In genomic region chr17:29664743-29665479, GRCh38 we compare ENCODE assay signal across 11 cellular contexts. TPM values are rescaled to one million over a fixed set of nuclear protein-coding genes. Genes with fewer than 3 reads are reported as not detected.
A peak's percentile ranks its signal among the peaks of the same experiment; 100 is the strongest.
DNase-seq lines count a peak whose midpoint lies in the region; ATAC-seq and TF ChIP-seq lines count a peak whose summit lies in the region.
"Had no signal": no experiment of that assay in that cellular context is flagged by ENCODE, and none has a peak within 500 bp of the region (broad histone marks: within the 10 kb centered on the region; RNA-seq: fewer than 3 reads in every experiment).

No MANE protein-coding gene starts in this region.

- no peak overlapping the region for H2AFZ ChIP-seq in OCI-LY3 (ENCODE audit: low read depth, low read length)

- H3K4me3 Mint-ChIP-seq in effector memory CD8-positive, alpha-beta T cell, result no peak overlapping the region
- H3K4me3 Mint-ChIP-seq: central memory CD8-positive, alpha-beta T cell had no signal

- no peak for TF ChIP-seq CTCF in OCI-LY3 (IDR thresholded peaks at IDR 0.05; ENCODE audit: low read depth, low read length)

- H3K27me3 ChIP-seq in OCI-LY3 (ENCODE audit: low read depth, low read length), result no peaks in the 10 kb centered on the region
- H3K27me3 ChIP-seq in skeletal muscle tissue (ENCODE audit: control insufficient read depth in 3 of 3, insufficient read depth in 3 of 3, low read length in 3 of 3), result no peaks in the 10 kb centered on the region

- H3K27ac ChIP-seq in OCI-LY3 (ENCODE audit: low read length) (peak overlapping the region; percentile 78), skeletal muscle tissue (ENCODE audit: low read depth, low read length) (peak overlapping the region; percentile 90)

- peak overlapping the region; percentile 38 to 49 for H3K27ac Mint-ChIP-seq in effector memory CD8-positive, alpha-beta T cell

- peaks cover 0 to 5% of the 10 kb centered on the region in 2 donors for H3K4me1 Mint-ChIP-seq in effector memory CD8-positive, alpha-beta T cell (ENCODE audit: low read depth in 2 of 2)

- no peaks in the 10 kb centered on the region for H4K20me1 ChIP-seq in OCI-LY3 (ENCODE audit: insufficient read depth, low read length)

- H3K4me2 ChIP-seq in OCI-LY3 (ENCODE audit: low read length), result peak overlapping the region; percentile 61

- H3K4me3 ChIP-seq in OCI-LY3 (ENCODE audit: low read length), result 0 out of 2 replicates have a peak overlapping the region, but pooled peaks have one; percentile 13
- no peak overlapping the region for H3K4me3 ChIP-seq in skeletal muscle tissue (ENCODE audit: low read length in 3 of 3)

- no peaks in the 10 kb centered on the region for H3K79me2 ChIP-seq in OCI-LY3 (ENCODE audit: low read length)

- no peaks in the 10 kb centered on the region for H3K9me3 ChIP-seq in OCI-LY3 (ENCODE audit: insufficient read depth, low read length)
- no peaks in the 10 kb centered on the region for H3K9me3 ChIP-seq in skeletal muscle tissue (ENCODE audit: control insufficient read depth in 3 of 3, low read length in 3 of 3)

- H3K9ac ChIP-seq in OCI-LY3 (ENCODE audit: low read length) (peak overlapping the region; percentile 16; the same call in 1 of the 2 replicates), skeletal muscle tissue (ENCODE audit: low read depth in 1 of 3, low read length in 3 of 3) (no peak overlapping the region)

- DNase-seq in SIG-M5 treated with dmso at 0.1 percent for 504 hours (lab: John Stamatoyannopoulos, UW; ENCODE audit: unreplicated experiment), result peak; percentile 11
- no peak for DNase-seq in SIG-M5 (lab: John Stamatoyannopoulos, UW)
- DNase-seq in effector memory CD8-positive, alpha-beta T cell, result no peak
- DNase-seq in occipital lobe (lab: John Stamatoyannopoulos, UW), result no peak
- no peak for DNase-seq in iPS-NIHi11 (ENCODE audit: low spot score)
- no peak for DNase-seq in NCI-H1092 (lab: John Stamatoyannopoulos, UW)
- DNase-seq: mesendoderm, NCI-H1436 had no signal

- H3K36me3 Mint-ChIP-seq in effector memory CD8-positive, alpha-beta T cell (ENCODE audit: insufficient read depth), result peaks cover 65% of the 10 kb centered on the region

- H3K27me3 Mint-ChIP-seq in effector memory CD8-positive, alpha-beta T cell, result no peaks in the 10 kb centered on the region
- H3K27me3 Mint-ChIP-seq: central memory CD8-positive, alpha-beta T cell had no signal

- H3K4me1 ChIP-seq in OCI-LY3 (ENCODE audit: low read length), result peaks cover 22% of the 10 kb centered on the region
- peaks cover 31 to 60% (median 39%) of the 10 kb centered on the region in 3 donors for H3K4me1 ChIP-seq in skeletal muscle tissue (ENCODE audit: control insufficient read depth in 3 of 3, insufficient read depth in 3 of 3, low read length in 3 of 3)

- H3K36me3 ChIP-seq in OCI-LY3 (replicated peaks; ENCODE audit: low read depth, low read length), result peaks cover 3% of the 10 kb centered on the region
- peaks cover 8 to 26% (median 17%) of the 10 kb centered on the region in 3 donors for H3K36me3 ChIP-seq in skeletal muscle tissue (ENCODE audit: control insufficient read depth in 3 of 3, insufficient read depth in 3 of 3, low read length in 3 of 3)

- H3K9me3 Mint-ChIP-seq in effector memory CD8-positive, alpha-beta T cell, result no peaks in the 10 kb centered on the region
- H3K9me3 Mint-ChIP-seq: central memory CD8-positive, alpha-beta T cell had no signal

- ATAC-seq in effector memory CD8-positive, alpha-beta T cell (replicated peaks), result no peak

RNA-seq across cellular contexts. Expression of gene CORO6, which starts 42.2 kb away (rescaled TPM):
- total RNA-seq in skeletal muscle tissue (43.3 TPM), occipital lobe (0.47 TPM)

Comparison
In these comparisons a context has a peak if more than half of its experiments do, and no peak if none do; other contexts are left out.
1. RNA of gene CORO6, which starts 42.2 kb away (total RNA-seq): 43.3 TPM in skeletal muscle tissue (single experiment); 0.47 TPM in occipital lobe (single experiment); every median in the first group is over 10 times any median in the second.